ENCODE assay signal across 21 cellular contexts in genomic region chr11:133425245-133425644, GRCh38.
A peak's percentile ranks its signal among the peaks of the same experiment; 100 is the strongest.
DNase-seq lines count a peak whose midpoint lies in the region; ATAC-seq, FAIRE-seq and TF ChIP-seq lines count a peak whose summit lies in the region.
"Had no signal": no experiment of that assay in that cellular context is flagged by ENCODE, and none has a peak within 500 bp of the region (broad histone marks: within the 10 kb centered on the region; RNA-seq: fewer than 3 reads in every experiment).

No MANE protein-coding gene starts in this region.

- no peak for TF ChIP-seq CTCF in WTC11 (IDR thresholded peaks at IDR 0.05)

- H3K27me3 Mint-ChIP-seq in WTC11 (ENCODE audit: low read depth) = no peaks in the 10 kb centered on the region
- H3K27me3 Mint-ChIP-seq: CD4-positive, alpha-beta T cell had no signal

- no peaks in the 10 kb centered on the region for H3K36me3 Mint-ChIP-seq in WTC11

- POLR2A ChIA-PET in WTC11 (lab: Charles Lee) = no interaction called here

- H3K4me3 ChIP-seq in HUES64 (ENCODE audit: low read length) = no peak overlapping the region
- H3K4me3 ChIP-seq: A549 had no signal

- peaks cover 18% of the 10 kb centered on the region for H3K4me1 Mint-ChIP-seq in WTC11

- DNase-seq in GM12892 (ENCODE audit: insufficient read length) (no peak), WTC11 (ENCODE audit: low spot score) (no peak), iPS-NIHi11 (ENCODE audit: low spot score) (peak; percentile 22), NCI-H226 (no peak)
- no peak for DNase-seq in activated CD4-positive, CD25-positive, alpha-beta regulatory T cell (lab: John Stamatoyannopoulos, UW)
- DNase-seq: AML-193; Caco-2; CD4-positive, alpha-beta T cell; HCEC 1CT; KG1 had no signal

- CTCF ChIA-PET in WTC11 (lab: Charles Lee) = interaction anchor here (0.8 to 1.3 kb wide), 2 partner anchors 290 to 342 kb away, joined by 3 read pairs; no protein-coding TSS in a partner anchor

- 68% methylated on average over 1 of the region's 1 CpG for WGBS in HUES64

- H3K9me3 Mint-ChIP-seq in WTC11 = no peaks in the 10 kb centered on the region; the same call in 1 of the 2 replicates
- H3K9me3 Mint-ChIP-seq: CD4-positive, alpha-beta T cell had no signal

- H3K4me3 Mint-ChIP-seq in WTC11 = no peak overlapping the region
- H3K4me3 Mint-ChIP-seq: CD4-positive, alpha-beta T cell had no signal

- no peak for TF ChIP-seq POLR2A in GM12892 (IDR thresholded peaks at IDR 0.05; ENCODE audit: low read depth, low read length)

- H3K27ac ChIP-seq in HUES64 (ENCODE audit: low read depth, low read length) = peak overlapping the region; percentile 65; the same call in 1 of the 2 replicates
- H3K27ac ChIP-seq: 22Rv1, A549, C4-2B, HL-60 had no signal

- no peak overlapping the region for H3K9ac ChIP-seq in HUES64 (ENCODE audit: low read depth, low read length)

- FAIRE-seq in GM12892 (lab: Jason Lieb, UNC) = peak; percentile 24
- FAIRE-seq: A549, D721Med, G401.6, GM12891, GM18507, HepG2 had no signal

- no peaks in the 10 kb centered on the region for H3K36me3 ChIP-seq in HUES64 (ENCODE audit: insufficient read depth, low read length)

- ATAC-seq in WTC11 (peak; percentile 73), HG03280 (IDR thresholded peaks at IDR 0.05; ENCODE audit: unreplicated experiment) (no peak)
- ATAC-seq: A549, HepG2 had no signal

- no peaks in the 10 kb centered on the region for H3K27me3 ChIP-seq in HUES64 (ENCODE audit: insufficient read depth, low read length)

- peak overlapping the region; percentile 24; the same call in 1 of the 2 replicates for H3K27ac Mint-ChIP-seq in WTC11
- H3K27ac Mint-ChIP-seq: CD4-positive, alpha-beta T cell had no signal

- peaks cover 14% of the 10 kb centered on the region for H3K4me1 ChIP-seq in HUES64 (ENCODE audit: insufficient read depth, low read length)
- H3K4me1 ChIP-seq: A549, Caco-2 had no signal

- no peaks in the 10 kb centered on the region for H3K9me3 ChIP-seq in HUES64 (ENCODE audit: insufficient read depth, low read depth, low read length)
- H3K9me3 ChIP-seq: A549, Caco-2 had no signal

TF ChIP-seq in WTC11, 78 proteins besides CTCF, POLR2A, EP300 and RAD21 (continues in another document):
- no peak for TF ChIP-seq TEAD1 (CRISPR knock-in tag; IDR thresholded peaks at IDR 0.05)
- no peak for TF ChIP-seq FOXP4 (CRISPR knock-in tag; IDR thresholded peaks at IDR 0.05)
- TF ChIP-seq HMGXB4 (CRISPR knock-in tag; IDR thresholded peaks at IDR 0.05) = no peak
- TF ChIP-seq ZNF425 (CRISPR knock-in tag; conservative IDR thresholded peaks at IDR 0.05) = no peak
- TF ChIP-seq ERG (CRISPR knock-in tag; IDR thresholded peaks at IDR 0.05) = no peak
- TF ChIP-seq KAT7 (CRISPR knock-in tag; IDR thresholded peaks at IDR 0.05; ENCODE audit: borderline replicate concordance) = no peak
- no peak for TF ChIP-seq ZMAT4 (CRISPR knock-in tag; IDR thresholded peaks at IDR 0.05)
- no peak for TF ChIP-seq PRDM15 (CRISPR knock-in tag; IDR thresholded peaks at IDR 0.05)
- TF ChIP-seq RELA (CRISPR knock-in tag; IDR thresholded peaks at IDR 0.05; ENCODE audit: borderline replicate concordance) = no peak
- TF ChIP-seq ZNF263 (CRISPR knock-in tag; IDR thresholded peaks at IDR 0.05; ENCODE audit: low read depth) = no peak
- TF ChIP-seq ZNF396 (CRISPR knock-in tag; IDR thresholded peaks at IDR 0.05; ENCODE audit: borderline replicate concordance) = no peak
- TF ChIP-seq ZBTB21 (CRISPR knock-in tag; IDR thresholded peaks at IDR 0.05; ENCODE audit: borderline replicate concordance) = no peak
- no peak for TF ChIP-seq ZNF219 (CRISPR knock-in tag; IDR thresholded peaks at IDR 0.05; ENCODE audit: borderline replicate concordance)
